Comparison of ENCODE assay signal across 18 cellular contexts in genomic region chr7:41993173-41993867, GRCh38.
DNase-seq lines count a peak whose midpoint lies in the region; FAIRE-seq and TF ChIP-seq lines count a peak whose summit lies in the region.
"Had no signal": no experiment of that assay in that cellular context is flagged by ENCODE, and none has a peak within 500 bp of the region (broad histone marks: within the 10 kb centered on the region; RNA-seq: fewer than 3 reads in every experiment).

No MANE protein-coding gene starts in this region.

- H3K9me3 ChIP-seq in ectodermal cell (ENCODE audit: control insufficient read depth, low read length): no peaks in the 10 kb centered on the region
- H3K9me3 ChIP-seq in WERI-Rb-1 (ENCODE audit: severe bottlenecking): no peaks in the 10 kb centered on the region

- no peak overlapping the region for H3K4me3 Mint-ChIP-seq in mesothelial cell of epicardium
- H3K4me3 Mint-ChIP-seq in activated CD4-positive, alpha-beta memory T cell treated with anti-CD3 and anti-CD28 coated beads for 36 hours: no peak overlapping the region
- H3K4me3 Mint-ChIP-seq: activated T-helper 17 cell treated with anti-CD3 and anti-CD28 coated beads, Interleukin-2, amount 50 U/mL, for 72 hours; B cell; stimulated activated naive B cell treated with anti-CD40 and anti-IgM and Interleukin-4, amounts not matched to agents 10 μg/mL and 1 μg/mL and 100 μg/mL, for 72 hours had no signal

- DNase-seq in Daoy (ENCODE audit: low read depth): peak; percentile 91
- DNase-seq in KBM-7: peak; percentile 27
- no peak for DNase-seq in mesothelial cell of epicardium (ENCODE audit: low spot score in 2 of 2, unreplicated experiment in 2 of 2)
- DNase-seq in activated CD4-positive, alpha-beta memory T cell treated with anti-CD3 and anti-CD28 coated beads for 36 hours: no peak
- no peak for DNase-seq in GM12891 (ENCODE audit: insufficient read length, low spot score)
- DNase-seq in DMS53 (lab: John Stamatoyannopoulos, UW): no peak
- no peak for DNase-seq in WERI-Rb-1
- DNase-seq: anterior cingulate cortex; effector CD8-positive, alpha-beta T cell; H7; NCI-H1105 treated with DMSO at 0.1 percent for 48 hours; NCI-H2227 treated with DMSO at 0.1 percent for 48 hours; nucleus accumbens; small intestine; stimulated activated naive B cell treated with anti-CD40 and anti-IgM and Interleukin-4, amounts not matched to agents 10 μg/mL and 1 μg/mL and 100 μg/mL, for 72 hours had no signal

- in situ Hi-C loops in KBM-7 (cut with MboI; ENCODE audit: low pct_unique_long_range_greater_than_20kb, low sequenced_read_pairs): no loop called here

- H3K27me3 Mint-ChIP-seq in mesothelial cell of epicardium (ENCODE audit: low read depth): no peaks in the 10 kb centered on the region
- no peaks in the 10 kb centered on the region for H3K27me3 Mint-ChIP-seq in activated CD4-positive, alpha-beta memory T cell treated with anti-CD3 and anti-CD28 coated beads for 36 hours

- no peaks in the 10 kb centered on the region for H3K27me3 ChIP-seq in ectodermal cell (ENCODE audit: control insufficient read depth, insufficient read depth, low read length, poor library complexity, severe bottlenecking)
- peaks cover 37% of the 10 kb centered on the region for H3K27me3 ChIP-seq in WERI-Rb-1 (ENCODE audit: insufficient read depth, low read depth, severe bottlenecking)

- POLR2A ChIA-PET in activated CD4-positive, alpha-beta memory T cell treated with anti-CD3 and anti-CD28 coated beads for 36 hours (lab: Charles Lee): no interaction called here

- CTCF ChIA-PET in activated CD4-positive, alpha-beta memory T cell treated with anti-CD3 and anti-CD28 coated beads for 36 hours (lab: Charles Lee): no interaction called here

- peak overlapping the region; percentile 44 for H3K27ac ChIP-seq in ectodermal cell (ENCODE audit: insufficient read depth, low read depth, low read length, poor library complexity, severe bottlenecking)
- H3K27ac ChIP-seq in WERI-Rb-1: no peak overlapping the region

- no peaks in the 10 kb centered on the region for H3K36me3 Mint-ChIP-seq in mesothelial cell of epicardium
- no peaks in the 10 kb centered on the region for H3K36me3 Mint-ChIP-seq in activated CD4-positive, alpha-beta memory T cell treated with anti-CD3 and anti-CD28 coated beads for 36 hours
- H3K36me3 Mint-ChIP-seq: stimulated activated naive B cell treated with anti-CD40 and anti-IgM and Interleukin-4, amounts not matched to agents 10 μg/mL and 1 μg/mL and 100 μg/mL, for 72 hours had no signal

- H3K4me3 ChIP-seq in ectodermal cell (ENCODE audit: insufficient read depth, low read depth, low read length) (no peak overlapping the region), WERI-Rb-1 (ENCODE audit: low read depth, low read length) (no peak overlapping the region)

- TF ChIP-seq CTCF in mesothelial cell of epicardium (IDR thresholded peaks at IDR 0.05; ENCODE audit: unreplicated experiment) (no peak), WERI-Rb-1 (IDR thresholded peaks at IDR 0.05; ENCODE audit: low read depth, low read length) (no peak)

- TF ChIP-seq POLR2A in GM12891 (IDR thresholded peaks at IDR 0.05; ENCODE audit: low read depth, low read length): no peak

- H3K4me1 ChIP-seq in ectodermal cell (ENCODE audit: control insufficient read depth, insufficient read depth, low read length): peaks cover 3% of the 10 kb centered on the region

- intact Hi-C loops in activated CD4-positive, alpha-beta memory T cell treated with anti-CD3 and anti-CD28 coated beads for 36 hours (cut with micrococcal nuclease): no loop called here

- H3K36me3 ChIP-seq in ectodermal cell (ENCODE audit: control insufficient read depth, insufficient read depth, low read length) (peaks cover 2% of the 10 kb centered on the region), WERI-Rb-1 (no peaks in the 10 kb centered on the region)

- WGBS in ectodermal cell, 2 experiments: 95% methylated on average over 11 of the region's 11 CpGs

- no peak for FAIRE-seq in GM12891 (lab: Jason Lieb, UNC)
- FAIRE-seq: small intestine had no signal

- peaks cover 82% of the 10 kb centered on the region for H3K4me1 Mint-ChIP-seq in mesothelial cell of epicardium
- no peaks in the 10 kb centered on the region for H3K4me1 Mint-ChIP-seq in activated CD4-positive, alpha-beta memory T cell treated with anti-CD3 and anti-CD28 coated beads for 36 hours (ENCODE audit: low read depth)
- H3K4me1 Mint-ChIP-seq: activated T-helper 17 cell treated with anti-CD3 and anti-CD28 coated beads, Interleukin-2, amount 50 U/mL, for 72 hours; B cell; stimulated activated naive B cell treated with anti-CD40 and anti-IgM and Interleukin-4, amounts not matched to agents 10 μg/mL and 1 μg/mL and 100 μg/mL, for 72 hours had no signal

- H3K9me3 Mint-ChIP-seq in mesothelial cell of epicardium: no peaks in the 10 kb centered on the region
- no peaks in the 10 kb centered on the region for H3K9me3 Mint-ChIP-seq in activated CD4-positive, alpha-beta memory T cell treated with anti-CD3 and anti-CD28 coated beads for 36 hours
- H3K9me3 Mint-ChIP-seq: activated T-helper 17 cell treated with anti-CD3 and anti-CD28 coated beads, Interleukin-2, amount 50 U/mL, for 72 hours; stimulated activated naive B cell treated with anti-CD40 and anti-IgM and Interleukin-4, amounts not matched to agents 10 μg/mL and 1 μg/mL and 100 μg/mL, for 72 hours had no signal

- H3K27ac Mint-ChIP-seq in mesothelial cell of epicardium: peak overlapping the region; percentile 77
- no peak overlapping the region for H3K27ac Mint-ChIP-seq in activated CD4-positive, alpha-beta memory T cell treated with anti-CD3 and anti-CD28 coated beads for 36 hours
- H3K27ac Mint-ChIP-seq: activated T-helper 17 cell treated with anti-CD3 and anti-CD28 coated beads, Interleukin-2, amount 50 U/mL, for 72 hours; B cell; stimulated activated naive B cell treated with anti-CD40 and anti-IgM and Interleukin-4, amounts not matched to agents 10 μg/mL and 1 μg/mL and 100 μg/mL, for 72 hours had no signal

TF ChIP-seq in GM12891, 5 proteins besides CTCF, POLR2A, EP300 and RAD21:
- TF ChIP-seq PAX5 (IDR thresholded peaks at IDR 0.05; ENCODE audit: insufficient read depth, low read length, severe bottlenecking) (no peak), SPI1 (IDR thresholded peaks at IDR 0.05; ENCODE audit: low read depth, low read length) (no peak)

Comparison
In these comparisons a context has a peak if more than half of its experiments do, and no peak if none do; other contexts are left out.
1. DNase-seq: peak in Daoy (single experiment) and KBM-7 (single experiment); none in mesothelial cell of epicardium (0 of 2), activated CD4-positive, alpha-beta memory T cell treated with anti-CD3 and anti-CD28 coated beads for 36 hours (single experiment), GM12891 (single experiment), DMS53 (single experiment) and WERI-Rb-1 (single experiment).